ENCODE assay signal across 9 cellular contexts in genomic region chr3:138946554-138947302, GRCh38. TPM values are rescaled to one million over a fixed set of nuclear protein-coding genes. Genes with fewer than 3 reads are reported as not detected.
DNase-seq lines count a peak whose midpoint lies in the region; ATAC-seq and TF ChIP-seq lines count a peak whose summit lies in the region.
"Had no signal": no experiment of that assay in that cellular context is flagged by ENCODE, and none has a peak within 500 bp of the region (broad histone marks: within the 10 kb centered on the region; RNA-seq: fewer than 3 reads in every experiment).

TSS of gene FOXL2 (minus strand) at chr3:138947137. CDS start at chr3:138946722, 415 bp downstream.
TSS of gene FOXL2NB (plus strand) at chr3:138947217. CDS start at chr3:138947365, 148 bp downstream.

- no peak for ATAC-seq in HG02610 (IDR thresholded peaks at IDR 0.05; ENCODE audit: unreplicated experiment)
- no peak for ATAC-seq in GM18505 (IDR thresholded peaks at IDR 0.05; ENCODE audit: unreplicated experiment)
- ATAC-seq in GM21423 (IDR thresholded peaks at IDR 0.05; ENCODE audit: unreplicated experiment): no peak

- H3K4me3 Mint-ChIP-seq in chondrocyte (ENCODE audit: unreplicated experiment): peak within 1 kb of the TSS; percentile 71

- H3K4me1 ChIP-seq in mesenchymal stem cell (ENCODE audit: control insufficient read depth, insufficient read depth, low read depth, low read length): peaks cover 46% of the 10 kb centered on the region
- peaks cover 0 to 18% of the 10 kb centered on the region in 2 donors for H3K4me1 ChIP-seq in uterus

- no peak within 1 kb of the TSS for H4K91ac ChIP-seq in mesenchymal stem cell (ENCODE audit: low read length)

- no peak within 1 kb of the TSS for H2BK12ac ChIP-seq in mesenchymal stem cell (ENCODE audit: low read length in 2 of 2)

- intact Hi-C loops in uterus (cut with DNase I; ENCODE audit: low total_unique reads): loop anchor here (10.0 kb wide), 1 partner anchor 378 kb away; no protein-coding TSS in a partner anchor

- no peaks in the 10 kb centered on the region for H3K9me3 Mint-ChIP-seq in chondrocyte (ENCODE audit: low read depth)

- H2AFZ ChIP-seq in mesenchymal stem cell (ENCODE audit: low read depth, low read length): no peak within 1 kb of the TSS

- peaks cover 5% of the 10 kb centered on the region for H3K36me3 Mint-ChIP-seq in chondrocyte (ENCODE audit: low read depth)

- H2BK5ac ChIP-seq in mesenchymal stem cell (ENCODE audit: low read depth, low read length, poor library complexity, severe bottlenecking): no peak within 1 kb of the TSS

- peak within 1 kb of the TSS; percentile 48 to 59 for H3K4me3 ChIP-seq in mesenchymal stem cell (ENCODE audit: insufficient read depth in 1 of 2, low read depth in 1 of 2, low read length in 2 of 2)
- peak within 1 kb of the TSS; percentile 44 to 75 for H3K4me3 ChIP-seq in uterus

- H3K4me2 ChIP-seq in mesenchymal stem cell (ENCODE audit: low read length, poor library complexity, severe bottlenecking): peak within 1 kb of the TSS; percentile 70

- H3K9ac ChIP-seq in mesenchymal stem cell (ENCODE audit: low read length): no peak within 1 kb of the TSS

- H3K27ac ChIP-seq in mesenchymal stem cell (ENCODE audit: low read length, poor library complexity, severe bottlenecking) (no peak within 1 kb of the TSS), uterus (peak within 1 kb of the TSS; percentile 90 to 91)

- H3K27ac Mint-ChIP-seq in chondrocyte (ENCODE audit: unreplicated experiment): no peak within 1 kb of the TSS

- H2BK120ac ChIP-seq in mesenchymal stem cell (ENCODE audit: low read depth, low read length): no peak within 1 kb of the TSS

- no peak within 1 kb of the TSS for H3K18ac ChIP-seq in mesenchymal stem cell (ENCODE audit: low read depth in 1 of 2, low read length in 2 of 2)

- TF ChIP-seq CTCF in chondrocyte (IDR thresholded peaks at IDR 0.05): peak; percentile 4
- peak in 1 of 4 experiments; percentile 1 for TF ChIP-seq CTCF in uterus (IDR thresholded peaks at IDR 0.05)

- TF ChIP-seq POLR2A in uterus (IDR thresholded peaks at IDR 0.05) (peak; percentile 30 to 76), GM18505 (IDR thresholded peaks at IDR 0.05; ENCODE audit: borderline replicate concordance, extremely low read depth, insufficient read depth, insufficient read length) (no peak)

- no peak within 1 kb of the TSS for H3K4ac ChIP-seq in mesenchymal stem cell (ENCODE audit: low read depth in 1 of 2, low read length in 2 of 2)

- H3K9me3 ChIP-seq in mesenchymal stem cell (ENCODE audit: control insufficient read depth, low read length): no peaks in the 10 kb centered on the region
- no peaks in the 10 kb centered on the region for H3K9me3 ChIP-seq in uterus

- DNase-seq in EL (peak; percentile 57), NCI-H2196 treated with DMSO at 0.1 percent for 48 hours (lab: John Stamatoyannopoulos, UW; ENCODE audit: unreplicated experiment) (peak; percentile 39), chondrocyte (ENCODE audit: low spot score) (no peak), mesenchymal stem cell (peak; percentile 47), uterus (peak; percentile 67 to 89)

- H4K8ac ChIP-seq in mesenchymal stem cell (ENCODE audit: low read length): no peak within 1 kb of the TSS

- H3K36me3 ChIP-seq in mesenchymal stem cell (ENCODE audit: control insufficient read depth in 1 of 2, insufficient read depth in 2 of 2, low read depth in 1 of 2, low read length in 2 of 2): peaks cover 0 to 3% of the 10 kb centered on the region in 2 experiments
- no peaks in the 10 kb centered on the region for H3K36me3 ChIP-seq in uterus

- no peak within 1 kb of the TSS for H2AK5ac ChIP-seq in mesenchymal stem cell (ENCODE audit: low read length, severe bottlenecking)

- peaks cover 21% of the 10 kb centered on the region for H3K4me1 Mint-ChIP-seq in chondrocyte (ENCODE audit: low read depth)

- peaks cover 82% of the 10 kb centered on the region for H3K27me3 Mint-ChIP-seq in chondrocyte (ENCODE audit: low read depth)

- no peak within 1 kb of the TSS for H2BK15ac ChIP-seq in mesenchymal stem cell (ENCODE audit: low read depth, poor library complexity, severe bottlenecking)

- peak within 1 kb of the TSS in 1 of 2 experiments; percentile 32 for H3K23ac ChIP-seq in mesenchymal stem cell (ENCODE audit: low read length in 2 of 2)

- no peak within 1 kb of the TSS for H3K14ac ChIP-seq in mesenchymal stem cell (ENCODE audit: low read length in 2 of 2)

- H3K27me3 ChIP-seq in mesenchymal stem cell (ENCODE audit: control insufficient read depth in 1 of 2, insufficient read depth in 1 of 2, low read length in 2 of 2) (peaks cover 92 to 97% of the 10 kb centered on the region in 2 experiments), uterus (peaks cover 0 to 20% of the 10 kb centered on the region in 2 donors)

- 2% methylated on average over 70 of the region's 74 CpGs for WGBS in mesenchymal stem cell

- H3K79me1 ChIP-seq in mesenchymal stem cell (replicated peaks; ENCODE audit: low read length, poor library complexity, severe bottlenecking): no peaks in the 10 kb centered on the region

RNA-seq across cellular contexts. Expression of gene FOXL2, which starts in this region (rescaled TPM):
- total RNA-seq in chondrocyte (0.18 to 0.22 TPM in 2 of 3 replicates, not detected in the other), uterus (10 to 100 TPM in 1 of 4 donors, 1 to 10 TPM in 1, under 1 TPM in 1, not detected in 1; 0.26 to 23.6 (median 9.8) TPM)
- 0.07 TPM for polyA plus RNA-seq in mesenchymal stem cell (2013, experiment 1 of 2)
- polyA plus RNA-seq in mesenchymal stem cell (2013, experiment 2 of 2): not detected
- total RNA-seq: SK-MEL-5 had no signal

RNA-seq across cellular contexts. Expression of gene FOXL2NB, which starts in this region (rescaled TPM):
- 0.17 to 0.28 TPM in 2 of 3 replicates, not detected in the other for total RNA-seq in chondrocyte
- polyA plus RNA-seq in mesenchymal stem cell (2013, experiment 1 of 2): not detected
- polyA plus RNA-seq in mesenchymal stem cell (2013, experiment 2 of 2): 0.04 TPM
- 10 to 100 TPM in 2 of 4 donors, 1 to 10 TPM in 2; 1.3 to 22.7 (median 12.2) TPM for total RNA-seq in uterus
- total RNA-seq: SK-MEL-5 had no signal
